In the genomic region with DNA sequence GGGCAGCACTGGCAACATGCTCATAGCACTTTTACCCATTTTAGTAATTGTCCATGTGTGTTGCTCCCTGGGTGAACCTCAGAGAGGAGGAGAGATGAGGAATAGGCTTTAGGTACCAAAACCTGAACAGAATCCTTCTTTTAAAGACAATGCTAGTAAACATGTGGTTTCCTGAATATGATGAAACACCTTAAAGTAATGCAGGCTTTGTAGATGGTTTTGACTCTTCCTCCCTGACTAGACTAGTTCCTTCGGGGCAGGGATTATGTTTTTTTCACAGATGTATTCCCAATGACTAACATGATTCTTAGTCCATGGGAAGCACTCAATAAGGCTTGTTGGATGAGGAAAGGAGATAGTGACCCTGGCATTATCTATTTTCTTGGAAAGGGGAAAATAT, we compare ENCODE assay signal across 20 cellular contexts.
DNase-seq lines count a peak whose midpoint lies in the region; ATAC-seq and TF ChIP-seq lines count a peak whose summit lies in the region.
"Had no signal": no experiment of that assay in that cellular context is flagged by ENCODE, and none has a peak within 500 bp of the region (broad histone marks: within the 10 kb centered on the region; RNA-seq: fewer than 3 reads in every experiment).

No MANE protein-coding gene starts in this region.

- peak overlapping the region; percentile 66 for H3K27ac ChIP-seq in RWPE2 (ENCODE audit: poor library complexity, severe bottlenecking)
- H3K27ac ChIP-seq in vagina = no peak overlapping the region
- no peak overlapping the region for H3K27ac ChIP-seq in ascending aorta
- H3K27ac ChIP-seq: PC-9 had no signal

- intact Hi-C loops in vagina (cut with DNase I) (no loop called here), ascending aorta (cut with DNase I) (no loop called here)

- no peaks in the 10 kb centered on the region for H3K9me3 ChIP-seq in RWPE2 (ENCODE audit: severe bottlenecking)
- no peaks in the 10 kb centered on the region for H3K9me3 ChIP-seq in vagina
- H3K9me3 ChIP-seq in ascending aorta = no peaks in the 10 kb centered on the region

- DNase-seq in HT1080 (ENCODE audit: low read depth) (peak; percentile 80), RWPE2 (ENCODE audit: low spot score) (no peak), fibroblast of pulmonary artery (ENCODE audit: low read depth) (peak; percentile 26), vagina (ENCODE audit: extremely low spot score in 2 of 2) (no peak), ascending aorta (ENCODE audit: low spot score in 2 of 2) (no peak), SW 1271 (lab: John Stamatoyannopoulos, UW) (no peak)
- DNase-seq: Caco-2; CD4-positive, CD25-positive, alpha-beta regulatory T cell; GDM1; H7; NCI-H1436; NCI-H2029 treated with DMSO at 0.1 percent for 48 hours; NCI-H2171 treated with DMSO at 0.1 percent for 48 hours; NCI-H510A; NCI-H774; PC-9; T-cell had no signal

- no peak overlapping the region for H3K4me3 ChIP-seq in RWPE2 (ENCODE audit: severe bottlenecking)
- no peak overlapping the region for H3K4me3 ChIP-seq in fibroblast of pulmonary artery (replicated peaks; ENCODE audit: low read depth, low read length)
- no peak overlapping the region for H3K4me3 ChIP-seq in vagina
- no peak overlapping the region for H3K4me3 ChIP-seq in ascending aorta
- H3K4me3 ChIP-seq: GM12878, PC-9 had no signal

- TF ChIP-seq CTCF in RWPE2 (IDR thresholded peaks at IDR 0.05; ENCODE audit: poor library complexity, severe bottlenecking) (no peak), fibroblast of pulmonary artery (IDR thresholded peaks at IDR 0.05; ENCODE audit: low read length, missing control alignments) (no peak), vagina (IDR thresholded peaks at IDR 0.05) (no peak), ascending aorta (IDR thresholded peaks at IDR 0.05) (no peak)

- ATAC-seq in RWPE2 (ENCODE audit: low read depth) (peak; percentile 92), GM21381 (IDR thresholded peaks at IDR 0.05; ENCODE audit: unreplicated experiment) (no peak)
- ATAC-seq: GM12878, Right ventricle myocardium inferior, T-cell had no signal

- H3K4me1 ChIP-seq in RWPE2 (ENCODE audit: insufficient read depth, poor library complexity, severe bottlenecking) (peaks cover 5% of the 10 kb centered on the region), vagina (no peaks in the 10 kb centered on the region), ascending aorta (no peaks in the 10 kb centered on the region)

- no peak for TF ChIP-seq POLR2A in vagina (IDR thresholded peaks at IDR 0.05)

- no peaks in the 10 kb centered on the region for H3K36me3 ChIP-seq in RWPE2 (ENCODE audit: low read depth)
- H3K36me3 ChIP-seq in vagina = no peaks in the 10 kb centered on the region
- no peaks in the 10 kb centered on the region for H3K36me3 ChIP-seq in ascending aorta

- H3K27me3 ChIP-seq in RWPE2 (ENCODE audit: insufficient read depth, poor library complexity, severe bottlenecking) (no peaks in the 10 kb centered on the region), vagina (no peaks in the 10 kb centered on the region), ascending aorta (no peaks in the 10 kb centered on the region)

Comparison
In these comparisons a context has a peak if more than half of its experiments do, and no peak if none do; other contexts are left out.
1. DNase-seq: peak in HT1080 (single experiment) and fibroblast of pulmonary artery (single experiment); none in RWPE2 (single experiment), vagina (0 of 2), ascending aorta (0 of 2) and SW 1271 (0 of 2).